5 cellular contexts compared by ENCODE assay signal in the genomic region with DNA sequence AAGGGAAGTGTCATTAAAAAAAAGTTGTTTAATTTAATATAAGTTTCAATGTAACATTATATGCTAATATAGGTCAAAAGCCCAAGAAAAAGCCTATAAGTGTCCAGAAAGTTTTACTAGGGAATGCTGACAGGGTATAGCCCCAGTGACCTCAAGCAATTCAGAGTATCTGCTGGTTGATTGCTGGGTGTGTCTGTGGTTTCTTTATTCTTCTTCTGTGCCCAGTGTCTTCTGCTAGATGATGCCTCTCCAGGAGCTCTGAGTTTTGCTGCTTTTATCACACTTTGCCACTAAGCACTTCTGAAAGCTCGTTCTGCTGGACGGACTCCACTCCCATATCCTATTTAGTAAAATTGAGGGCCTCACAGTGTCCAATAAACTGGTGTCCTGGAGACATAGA.
"Had no signal": no experiment of that assay in that cellular context is flagged by ENCODE, and none has a peak within 500 bp of the region (broad histone marks: within the 10 kb centered on the region; RNA-seq: fewer than 3 reads in every experiment).

No MANE protein-coding gene starts in this region.

- DNase-seq: IMR-90, KBM-7 had no signal

- H3K27ac ChIP-seq: HL-60 had no signal

- ATAC-seq: HepG2, K562 had no signal

- H3K4me3 ChIP-seq: K562 had no signal
